Comparison of ENCODE assay signal across 13 cellular contexts in the genomic region with DNA sequence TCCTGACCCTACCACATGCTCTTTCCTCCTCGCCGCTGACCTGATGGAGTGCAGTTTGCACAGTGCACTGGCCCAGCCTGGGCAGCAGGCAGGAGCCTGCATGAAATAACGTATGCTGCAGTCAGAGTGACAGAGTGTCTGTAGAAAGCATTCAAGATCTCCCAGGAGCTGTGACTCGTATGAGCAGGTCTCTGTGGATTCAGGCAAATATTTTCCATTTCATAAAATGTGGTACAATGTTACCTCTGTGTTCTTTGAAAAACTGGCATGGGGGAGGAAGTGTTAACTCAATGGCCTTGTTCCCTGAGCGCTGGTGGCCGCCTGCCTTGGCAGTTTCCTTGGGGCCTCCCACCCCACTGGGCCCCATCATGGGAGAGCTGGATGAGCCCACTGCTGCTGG.
"Had no signal": no experiment of that assay in that cellular context is flagged by ENCODE, and none has a peak within 500 bp of the region (broad histone marks: within the 10 kb centered on the region; RNA-seq: fewer than 3 reads in every experiment).

No MANE protein-coding gene starts in this region.

- H3K4me1 ChIP-seq: body of pancreas, foreskin keratinocyte had no signal

- H3K4me1 Mint-ChIP-seq: stimulated activated memory B cell treated with anti-CD40 and anti-IgM and Interleukin-4, amounts not matched to agents 10 μg/mL and 1 μg/mL and 100 μg/mL, for 72 hours had no signal

- H3K4me3 ChIP-seq: body of pancreas, coronary artery, transverse colon had no signal

- H3K9me3 Mint-ChIP-seq: activated T-cell treated with anti-CD3 and anti-CD28 coated beads, Interleukin-2, amount 50 U/mL, for 4 hours; stimulated activated memory B cell treated with anti-CD40 and anti-IgM and Interleukin-4, amounts not matched to agents 10 μg/mL and 1 μg/mL and 100 μg/mL, for 72 hours had no signal

- H3K4me3 Mint-ChIP-seq: activated naive CD8-positive, alpha-beta T cell; activated T-cell treated with anti-CD3 and anti-CD28 coated beads, Interleukin-2, amount 50 U/mL, for 4 hours; stimulated activated memory B cell treated with anti-CD40 and anti-IgM and Interleukin-4, amounts not matched to agents 10 μg/mL and 1 μg/mL and 100 μg/mL, for 72 hours had no signal

- DNase-seq: activated effector memory CD4-positive, alpha-beta T cell treated with Interleukin-2 at 50 U/mL for 16 hours; activated T-cell treated with anti-CD3 and anti-CD28 coated beads, Interleukin-2, amount 50 U/mL, for 4 hours; amniotic stem cell; body of pancreas; central memory CD4-positive, alpha-beta T cell; effector CD8-positive, alpha-beta T cell; foreskin keratinocyte; stimulated activated CD4-positive, alpha-beta T cell treated with anti-CD3 and anti-CD28 coated beads, Interleukin-2, amount 100 ng/mL, for 48 hours; transverse colon had no signal

- H3K36me3 Mint-ChIP-seq: activated naive CD8-positive, alpha-beta T cell; stimulated activated memory B cell treated with anti-CD40 and anti-IgM and Interleukin-4, amounts not matched to agents 10 μg/mL and 1 μg/mL and 100 μg/mL, for 72 hours had no signal

- H3K27me3 ChIP-seq: body of pancreas, transverse colon had no signal

- ATAC-seq: activated T-cell treated with anti-CD3 and anti-CD28 coated beads, Interleukin-2, amount 50 U/mL, for 4 hours; body of pancreas; foreskin keratinocyte; stimulated activated memory B cell treated with anti-CD40 and anti-IgM and Interleukin-4, amounts not matched to agents 10 μg/mL and 1 μg/mL and 100 μg/mL, for 72 hours had no signal

- H3K36me3 ChIP-seq: neutrophil, transverse colon had no signal

- H3K9me3 ChIP-seq: body of pancreas, neutrophil, transverse colon had no signal

- H3K27ac ChIP-seq: body of pancreas, coronary artery, foreskin keratinocyte, neutrophil, transverse colon had no signal

- H3K27ac Mint-ChIP-seq: activated naive CD8-positive, alpha-beta T cell; stimulated activated memory B cell treated with anti-CD40 and anti-IgM and Interleukin-4, amounts not matched to agents 10 μg/mL and 1 μg/mL and 100 μg/mL, for 72 hours had no signal
